ENCODE assay signal across 37 cellular contexts in genomic region chr3:135898774-135899173, GRCh38.
"Had no signal": no experiment of that assay in that cellular context is flagged by ENCODE, and none has a peak within 500 bp of the region (broad histone marks: within the 10 kb centered on the region; RNA-seq: fewer than 3 reads in every experiment).

No MANE protein-coding gene starts in this region.

- H3K4me3 ChIP-seq: adrenal gland, ascending aorta, body of pancreas, breast epithelium, cardiac muscle cell had no signal

- H3K4me3 Mint-ChIP-seq: activated naive CD4-positive, alpha-beta T cell treated with anti-CD3 and anti-CD28 coated beads for 36 hours; activated naive CD4-positive, alpha-beta T cell treated with anti-CD3 and anti-CD28 coated beads, Interleukin-2, amount 10 ng/mL, durations not matched to agents 7 days and 5 days; activated naive CD4-positive, alpha-beta T cell treated with anti-CD3 and anti-CD28 coated beads, Interleukin-2, amount 50 U/mL, for 24 hours; activated naive CD8-positive, alpha-beta T cell; activated naive CD8-positive, alpha-beta T cell treated with anti-CD3 and anti-CD28 coated beads for 36 hours; activated naive CD8-positive, alpha-beta T cell treated with anti-CD3 and anti-CD28 coated beads, Interleukin-2, amount 10 ng/mL, durations not matched to agents 7 days and 5 days; activated naive CD8-positive, alpha-beta T cell treated with anti-CD3 and anti-CD28 coated beads, Interleukin-2, amount 50 U/mL, for 24 hours; activated T-cell treated with anti-CD3 and anti-CD28 coated beads, Interleukin-2, amount 50 U/mL, for 24 hours; activated T-cell treated with anti-CD3 and anti-CD28 coated beads, Interleukin-2, amount 50 U/mL, for 4 hours; activated T-helper 1 cell treated with anti-CD3 and anti-CD28 coated beads, Interleukin-12 subunit alpha, Interleukin-12 subunit beta, Interleukin-2, Interleukin-4 antibody, amounts not matched to agents 30 ng/mL and 10 ng/mL and 1 ng/mL, durations not matched to agents 14 hours and 24 hours and 36 hours; activated T-helper 17 cell treated with anti-CD3 and anti-CD28 coated beads, Interleukin-2, amount 50 U/mL, for 72 hours; brain; central memory CD8-positive, alpha-beta T cell had no signal

- H3K36me3 Mint-ChIP-seq: activated naive CD4-positive, alpha-beta T cell treated with anti-CD3 and anti-CD28 coated beads, Interleukin-2, amount 10 ng/mL, durations not matched to agents 7 days and 5 days; activated naive CD4-positive, alpha-beta T cell treated with anti-CD3 and anti-CD28 coated beads, Interleukin-2, amount 50 U/mL, for 24 hours; activated naive CD4-positive, alpha-beta T cell treated with anti-CD3 and anti-CD28 coated beads, Interleukin-2, amount 50 U/mL, for 72 hours; activated naive CD8-positive, alpha-beta T cell; activated naive CD8-positive, alpha-beta T cell treated with anti-CD3 and anti-CD28 coated beads for 36 hours; activated naive CD8-positive, alpha-beta T cell treated with anti-CD3 and anti-CD28 coated beads, Interleukin-2, amount 10 ng/mL, durations not matched to agents 7 days and 5 days; brain had no signal

- DNase-seq: activated effector memory CD4-positive, alpha-beta T cell treated with anti-CD3 and anti-CD28 coated beads, Interleukin-2, amount 50 U/mL, for 16 hours; activated effector memory CD4-positive, alpha-beta T cell treated with Interleukin-2 at 50 U/mL for 16 hours; activated gamma-delta T cell; activated gamma-delta T cell treated with Interleukin-2 at 50 U/mL for 16 hours; activated naive CD4-positive, alpha-beta T cell; activated naive CD4-positive, alpha-beta T cell treated with anti-CD3 and anti-CD28 coated beads for 36 hours; activated naive CD4-positive, alpha-beta T cell treated with anti-CD3 and anti-CD28 coated beads, Interleukin-2, amount 10 ng/mL, durations not matched to agents 7 days and 5 days; activated naive CD4-positive, alpha-beta T cell treated with anti-CD3 and anti-CD28 coated beads, Interleukin-2, amount 50 U/mL, for 16 hours; activated naive CD4-positive, alpha-beta T cell treated with Interleukin-2 at 50 U/mL for 16 hours; activated naive CD8-positive, alpha-beta T cell treated with anti-CD3 and anti-CD28 coated beads for 36 hours; activated naive CD8-positive, alpha-beta T cell treated with anti-CD3 and anti-CD28 coated beads, Interleukin-2, amount 10 ng/mL, durations not matched to agents 7 days and 5 days; activated naive CD8-positive, alpha-beta T cell treated with anti-CD3 and anti-CD28 coated beads, Interleukin-2, amount 50 U/mL, for 24 hours; activated T-cell treated with anti-CD3 and anti-CD28 coated beads, Interleukin-2, amount 50 U/mL, for 1 hour; activated T-cell treated with anti-CD3 and anti-CD28 coated beads, Interleukin-2, amount 50 U/mL, for 24 hours; activated T-cell treated with anti-CD3 and anti-CD28 coated beads, Interleukin-2, amount 50 U/mL, for 4 hours; activated T-cell treated with anti-CD3 and anti-CD28 coated beads, Interleukin-2, amount 50 U/mL, for 48 hours; adrenal gland; amniotic stem cell; amygdala; anterior cingulate cortex; aorta; body of pancreas; brain microvascular endothelial cell; caudate nucleus; central memory CD4-positive, alpha-beta T cell; cerebellar nuclear complex had no signal

- H3K9me3 ChIP-seq: ascending aorta, body of pancreas, breast epithelium had no signal

- H3K27ac ChIP-seq: adrenal gland, ascending aorta, body of pancreas, brain microvascular endothelial cell, breast epithelium, cardiac muscle cell had no signal

- H3K9me3 Mint-ChIP-seq: activated naive CD4-positive, alpha-beta T cell treated with anti-CD3 and anti-CD28 coated beads for 36 hours; activated naive CD4-positive, alpha-beta T cell treated with anti-CD3 and anti-CD28 coated beads, Interleukin-2, amount 10 ng/mL, durations not matched to agents 7 days and 5 days; activated naive CD4-positive, alpha-beta T cell treated with anti-CD3 and anti-CD28 coated beads, Interleukin-2, amount 50 U/mL, for 24 hours; activated naive CD8-positive, alpha-beta T cell treated with anti-CD3 and anti-CD28 coated beads, Interleukin-2, amount 10 ng/mL, durations not matched to agents 7 days and 5 days; activated naive CD8-positive, alpha-beta T cell treated with anti-CD3 and anti-CD28 coated beads, Interleukin-2, amount 50 U/mL, for 24 hours; activated T-cell treated with anti-CD3 and anti-CD28 coated beads, Interleukin-2, amount 50 U/mL, for 24 hours; activated T-cell treated with anti-CD3 and anti-CD28 coated beads, Interleukin-2, amount 50 U/mL, for 4 hours; activated T-helper 1 cell treated with anti-CD3 and anti-CD28 coated beads, Interleukin-12 subunit alpha, Interleukin-12 subunit beta, Interleukin-2, Interleukin-4 antibody, amounts not matched to agents 30 ng/mL and 10 ng/mL and 1 ng/mL, durations not matched to agents 14 hours and 24 hours and 36 hours; activated T-helper 17 cell treated with anti-CD3 and anti-CD28 coated beads, Interleukin-2, amount 50 U/mL, for 72 hours; activated T-helper 2 cell treated with anti-CD3 and anti-CD28 coated beads, Interferon-gamma antibody, Interleukin-2, Interleukin-4, amounts not matched to agents 10 μg/mL and 5 μg/mL and 100 μg/mL, durations not matched to agents 14 hours and 24 hours and 36 hours; brain; central memory CD8-positive, alpha-beta T cell had no signal

- H3K27ac Mint-ChIP-seq: activated naive CD4-positive, alpha-beta T cell treated with anti-CD3 and anti-CD28 coated beads for 36 hours; activated naive CD4-positive, alpha-beta T cell treated with anti-CD3 and anti-CD28 coated beads, Interleukin-2, amount 10 ng/mL, durations not matched to agents 7 days and 5 days; activated naive CD4-positive, alpha-beta T cell treated with anti-CD3 and anti-CD28 coated beads, Interleukin-2, amount 50 U/mL, for 24 hours; activated naive CD4-positive, alpha-beta T cell treated with anti-CD3 and anti-CD28 coated beads, Interleukin-2, amount 50 U/mL, for 72 hours; activated naive CD8-positive, alpha-beta T cell; activated naive CD8-positive, alpha-beta T cell treated with anti-CD3 and anti-CD28 coated beads for 36 hours; activated naive CD8-positive, alpha-beta T cell treated with anti-CD3 and anti-CD28 coated beads, Interleukin-2, amount 10 ng/mL, durations not matched to agents 7 days and 5 days; activated naive CD8-positive, alpha-beta T cell treated with anti-CD3 and anti-CD28 coated beads, Interleukin-2, amount 50 U/mL, for 24 hours; activated T-cell treated with anti-CD3 and anti-CD28 coated beads, Interleukin-2, amount 50 U/mL, for 24 hours; activated T-helper 1 cell treated with anti-CD3 and anti-CD28 coated beads, Interleukin-12 subunit alpha, Interleukin-12 subunit beta, Interleukin-2, Interleukin-4 antibody, amounts not matched to agents 30 ng/mL and 10 ng/mL and 1 ng/mL, durations not matched to agents 14 hours and 24 hours and 36 hours; activated T-helper 17 cell treated with anti-CD3 and anti-CD28 coated beads, Interleukin-2, amount 50 U/mL, for 72 hours; activated T-helper 2 cell treated with anti-CD3 and anti-CD28 coated beads, Interferon-gamma antibody, Interleukin-2, Interleukin-4, amounts not matched to agents 10 μg/mL and 5 μg/mL and 100 μg/mL, durations not matched to agents 14 hours and 24 hours and 36 hours; brain had no signal

- H3K4me1 ChIP-seq: adrenal gland, ascending aorta, breast epithelium had no signal

- H3K27me3 ChIP-seq: adrenal gland, ascending aorta, body of pancreas, brain microvascular endothelial cell, breast epithelium, cardiac muscle cell had no signal

- ATAC-seq: activated naive CD4-positive, alpha-beta T cell treated with anti-CD3 and anti-CD28 coated beads, Interleukin-2, amount 50 U/mL, for 72 hours; activated naive CD8-positive, alpha-beta T cell treated with anti-CD3 and anti-CD28 coated beads, Interleukin-2, amount 50 U/mL, for 24 hours; activated T-cell treated with anti-CD3 and anti-CD28 coated beads, Interleukin-2, amount 50 U/mL, for 4 hours; activated T-helper 17 cell treated with anti-CD3 and anti-CD28 coated beads, Interleukin-2, amount 50 U/mL, for 72 hours; body of pancreas had no signal

- H3K4me1 Mint-ChIP-seq: activated naive CD4-positive, alpha-beta T cell treated with anti-CD3 and anti-CD28 coated beads, Interleukin-2, amount 10 ng/mL, durations not matched to agents 7 days and 5 days; activated naive CD4-positive, alpha-beta T cell treated with anti-CD3 and anti-CD28 coated beads, Interleukin-2, amount 50 U/mL, for 24 hours; activated naive CD8-positive, alpha-beta T cell treated with anti-CD3 and anti-CD28 coated beads for 36 hours; activated naive CD8-positive, alpha-beta T cell treated with anti-CD3 and anti-CD28 coated beads, Interleukin-2, amount 10 ng/mL, durations not matched to agents 7 days and 5 days; activated naive CD8-positive, alpha-beta T cell treated with anti-CD3 and anti-CD28 coated beads, Interleukin-2, amount 50 U/mL, for 24 hours; activated T-helper 17 cell treated with anti-CD3 and anti-CD28 coated beads, Interleukin-2, amount 50 U/mL, for 72 hours; central memory CD8-positive, alpha-beta T cell had no signal

- H3K36me3 ChIP-seq: adrenal gland, ascending aorta, brain microvascular endothelial cell, breast epithelium, cardiac muscle cell had no signal

- H3K27me3 Mint-ChIP-seq: activated naive CD4-positive, alpha-beta T cell treated with anti-CD3 and anti-CD28 coated beads, Interleukin-2, amount 10 ng/mL, durations not matched to agents 7 days and 5 days; activated T-cell treated with anti-CD3 and anti-CD28 coated beads, Interleukin-2, amount 50 U/mL, for 24 hours had no signal
